In genomic region chr19:1279782-1280341, GRCh38 we compare ENCODE assay signal across 1 cellular context.
TF ChIP-seq lines count a peak whose summit lies in the region.

No MANE protein-coding gene starts in this region.

TF ChIP-seq in K562, 482 proteins besides CTCF, POLR2A, EP300 and RAD21 (continued from another document and continues in another):
- no peak for TF ChIP-seq ZNF609 (CRISPR knock-in tag; IDR thresholded peaks at IDR 0.05; ENCODE audit: borderline replicate concordance)
- no peak for TF ChIP-seq SREBF2 (CRISPR knock-in tag; IDR thresholded peaks at IDR 0.05)
- TF ChIP-seq GATA2 (CRISPR knock-in tag; IDR thresholded peaks at IDR 0.05): no peak
- TF ChIP-seq CHD4 (IDR thresholded peaks at IDR 0.05; ENCODE audit: insufficient read depth, insufficient replicate concordance, low read depth, low read length, poor library complexity, severe bottlenecking): peak; percentile 88
- no peak for TF ChIP-seq ZNF695 (CRISPR knock-in tag; IDR thresholded peaks at IDR 0.05)
- TF ChIP-seq MCM2 (IDR thresholded peaks at IDR 0.05; ENCODE audit: low read depth): no peak
- peak in 1 of 2 experiments; percentile 56; a peak in 2 of 4 replicates for TF ChIP-seq MAZ (CRISPR knock-in tag; conservative IDR thresholded peaks at IDR 0.05 in 1 of 2, IDR thresholded peaks at IDR 0.05 in 1 of 2)
- TF ChIP-seq RBFOX2 (IDR thresholded peaks at IDR 0.05; ENCODE audit: low read depth, low read length): no peak
- TF ChIP-seq ZKSCAN3 (CRISPR knock-in tag; IDR thresholded peaks at IDR 0.05): no peak
- TF ChIP-seq ZNF780A (CRISPR knock-in tag; IDR thresholded peaks at IDR 0.05): no peak
- no peak for TF ChIP-seq CHD2 (IDR thresholded peaks at IDR 0.05; ENCODE audit: low read depth, low read length)
- TF ChIP-seq ADNP (tag; IDR thresholded peaks at IDR 0.05): no peak
- TF ChIP-seq MBD2 (IDR thresholded peaks at IDR 0.05; ENCODE audit: borderline replicate concordance, low read depth): no peak
- TF ChIP-seq CREB3 (tag; conservative IDR thresholded peaks at IDR 0.05; ENCODE audit: low read depth): no peak
- no peak for TF ChIP-seq ZNF311 (CRISPR knock-in tag; IDR thresholded peaks at IDR 0.05)
- no peak for TF ChIP-seq TAF7 (tag; IDR thresholded peaks at IDR 0.05)
- no peak for TF ChIP-seq CEBPZ (IDR thresholded peaks at IDR 0.05; ENCODE audit: borderline replicate concordance, low read depth, low read length)
- 0 out of 4 replicates have a peak, but pooled peaks of 1 of the 2 experiments have one; percentile 33 for TF ChIP-seq MLX (CRISPR knock-in tag; conservative IDR thresholded peaks at IDR 0.05)
- no peak for TF ChIP-seq SAFB (IDR thresholded peaks at IDR 0.05; ENCODE audit: borderline replicate concordance, low read depth, low read length)
- 0 out of 2 replicates have a peak, but pooled peaks have one; percentile 29 for TF ChIP-seq MYC (IDR thresholded peaks at IDR 0.05; ENCODE audit: low read depth, low read length)
- no peak for TF ChIP-seq MYC (CRISPR knock-in tag; IDR thresholded peaks at IDR 0.05; ENCODE audit: borderline replicate concordance, low read depth)
- TF ChIP-seq NFYB (IDR thresholded peaks at IDR 0.05; ENCODE audit: extremely low read depth, insufficient read length): no peak
- no peak for TF ChIP-seq THRA (IDR thresholded peaks at IDR 0.05)
- TF ChIP-seq CHAMP1 (IDR thresholded peaks at IDR 0.05): no peak
- no peak for TF ChIP-seq SMAD3 (CRISPR knock-in tag; conservative IDR thresholded peaks at IDR 0.05)
- no peak for TF ChIP-seq PURB (CRISPR knock-in tag; IDR thresholded peaks at IDR 0.05; ENCODE audit: low read depth)
- TF ChIP-seq SMARCA5 (IDR thresholded peaks at IDR 0.05): peak; percentile 99
- no peak for TF ChIP-seq CUX1 (CRISPR knock-in tag; IDR thresholded peaks at IDR 0.05)
- no peak for TF ChIP-seq SMAD2 (IDR thresholded peaks at IDR 0.05; ENCODE audit: low read depth, low read length)
- no peak for TF ChIP-seq RREB1 (CRISPR knock-in tag; IDR thresholded peaks at IDR 0.05)
- no peak for TF ChIP-seq SETDB1 (IDR thresholded peaks at IDR 0.05; ENCODE audit: low read length)
